Comparison of ENCODE assay signal across 9 cellular contexts in genomic region chr6:36858407-36858981, GRCh38. TPM values are rescaled to one million over a fixed set of nuclear protein-coding genes. Genes with fewer than 3 reads are reported as not detected.
DNase-seq lines count a peak whose midpoint lies in the region; ATAC-seq and TF ChIP-seq lines count a peak whose summit lies in the region.
"Had no signal": no experiment of that assay in that cellular context is flagged by ENCODE, and none has a peak within 500 bp of the region (broad histone marks: within the 10 kb centered on the region; RNA-seq: fewer than 3 reads in every experiment).

No MANE protein-coding gene starts in this region.

- H3K9me3 ChIP-seq in fibroblast of lung (ENCODE audit: control insufficient read depth, insufficient read depth, low read depth, low read length) (no peaks in the 10 kb centered on the region), mesodermal cell (ENCODE audit: control insufficient read depth, low read length) (no peaks in the 10 kb centered on the region)

- H3K4me3 ChIP-seq in fibroblast of lung (replicated peaks in 1 of 4; ENCODE audit: control extremely low read depth in 1 of 4, insufficient read depth in 1 of 4, low read depth in 3 of 4, low read length in 4 of 4), result no peak overlapping the region
- no peak overlapping the region for H3K4me3 ChIP-seq in mesodermal cell (ENCODE audit: extremely low read depth, insufficient read depth, low read length, poor library complexity, severe bottlenecking)

- DNase-seq in AG08396 (ENCODE audit: low spot score) (peak; percentile 67), NCI-H69 (lab: John Stamatoyannopoulos, UW) (peak; percentile 40), fibroblast of lung (ENCODE audit: low read depth in 2 of 2) (peak; percentile 38 to 79), SKM-1 treated with dmso at 0.1 percent for 144 hours (lab: John Stamatoyannopoulos, UW; ENCODE audit: unreplicated experiment) (no peak), type B pancreatic cell (ENCODE audit: extremely low spot score, unreplicated experiment) (no peak)
- no peak for DNase-seq in activated CD4-positive, alpha-beta memory T cell treated with anti-CD3 and anti-CD28 coated beads, Interleukin-2, amount 10 ng/mL, durations not matched to agents 7 days and 5 days
- DNase-seq: activated naive CD8-positive, alpha-beta T cell treated with anti-CD3 and anti-CD28 coated beads, Interleukin-2, amount 10 ng/mL, durations not matched to agents 7 days and 5 days had no signal

- WGBS in mesodermal cell (ENCODE audit: insufficient coverage in 2 of 2), 2 experiments, result 52 to 75% methylated on average over 6 of the region's 6 CpGs

- peaks cover 12% of the 10 kb centered on the region for H3K4me1 Mint-ChIP-seq in type B pancreatic cell (ENCODE audit: unreplicated experiment)
- peaks cover 27% of the 10 kb centered on the region for H3K4me1 Mint-ChIP-seq in activated CD4-positive, alpha-beta memory T cell treated with anti-CD3 and anti-CD28 coated beads, Interleukin-2, amount 10 ng/mL, durations not matched to agents 7 days and 5 days

- no peak overlapping the region for H3K9ac ChIP-seq in fibroblast of lung (ENCODE audit: insufficient read depth, low read length)

- peaks cover 4% of the 10 kb centered on the region for H3K4me1 ChIP-seq in fibroblast of lung (ENCODE audit: control insufficient read depth, extremely low read depth, insufficient read depth, low read length)
- peaks cover 6% of the 10 kb centered on the region for H3K4me1 ChIP-seq in mesodermal cell (ENCODE audit: control insufficient read depth, insufficient read depth, low read length, poor library complexity, severe bottlenecking)

- no peak overlapping the region for H3K4me3 Mint-ChIP-seq in type B pancreatic cell
- no peak overlapping the region for H3K4me3 Mint-ChIP-seq in activated CD4-positive, alpha-beta memory T cell treated with anti-CD3 and anti-CD28 coated beads, Interleukin-2, amount 10 ng/mL, durations not matched to agents 7 days and 5 days
- H3K4me3 Mint-ChIP-seq: activated naive CD8-positive, alpha-beta T cell treated with anti-CD3 and anti-CD28 coated beads, Interleukin-2, amount 10 ng/mL, durations not matched to agents 7 days and 5 days had no signal

- no peak for ATAC-seq in HG03457 (IDR thresholded peaks at IDR 0.05; ENCODE audit: unreplicated experiment)

- no peaks in the 10 kb centered on the region for H3K27me3 Mint-ChIP-seq in type B pancreatic cell
- H3K27me3 Mint-ChIP-seq in activated CD4-positive, alpha-beta memory T cell treated with anti-CD3 and anti-CD28 coated beads, Interleukin-2, amount 10 ng/mL, durations not matched to agents 7 days and 5 days, result no peaks in the 10 kb centered on the region
- H3K27me3 Mint-ChIP-seq: activated naive CD8-positive, alpha-beta T cell treated with anti-CD3 and anti-CD28 coated beads, Interleukin-2, amount 10 ng/mL, durations not matched to agents 7 days and 5 days had no signal

- H3K27me3 ChIP-seq in fibroblast of lung (ENCODE audit: control insufficient read depth, insufficient read depth, low read length), result no peaks in the 10 kb centered on the region

- TF ChIP-seq CTCF in fibroblast of lung (conservative IDR thresholded peaks at IDR 0.05 in 1 of 2, IDR thresholded peaks at IDR 0.05 in 1 of 2; ENCODE audit: low read depth in 1 of 2, low read length in 2 of 2), result no peak
- no peak for TF ChIP-seq CTCF in type B pancreatic cell (conservative IDR thresholded peaks at IDR 0.05)

- H3K36me3 ChIP-seq in fibroblast of lung (ENCODE audit: control insufficient read depth, insufficient read depth, low read length), result peaks cover 4% of the 10 kb centered on the region
- peaks cover 63% of the 10 kb centered on the region for H3K36me3 ChIP-seq in mesodermal cell (ENCODE audit: control insufficient read depth, insufficient read depth, low read length)

- H3K27ac ChIP-seq in fibroblast of lung (ENCODE audit: insufficient read depth, low read length), result no peak overlapping the region
- peak overlapping the region; percentile 10 for H3K27ac ChIP-seq in mesodermal cell (ENCODE audit: low read depth, low read length, severe bottlenecking)

- CTCF ChIA-PET in activated CD4-positive, alpha-beta memory T cell treated with anti-CD3 and anti-CD28 coated beads, Interleukin-2, amount 10 ng/mL, durations not matched to agents 7 days and 5 days (lab: Charles Lee), result interaction anchor here (0.9 to 1.2 kb wide), 2 partner anchors 17 to 24 kb away, joined by 4 read pairs; no protein-coding TSS in a partner anchor

- H3K79me2 ChIP-seq in fibroblast of lung (ENCODE audit: control insufficient read depth, insufficient read depth, low read length), result peaks cover 3% of the 10 kb centered on the region

- peak overlapping the region; percentile 25 for H3K4me2 ChIP-seq in fibroblast of lung (ENCODE audit: extremely low read depth, insufficient read depth, low read length)

- peaks cover 24% of the 10 kb centered on the region for H3K36me3 Mint-ChIP-seq in type B pancreatic cell
- H3K36me3 Mint-ChIP-seq in activated CD4-positive, alpha-beta memory T cell treated with anti-CD3 and anti-CD28 coated beads, Interleukin-2, amount 10 ng/mL, durations not matched to agents 7 days and 5 days (ENCODE audit: low read depth), result peaks cover 63% of the 10 kb centered on the region

- H3K9me3 Mint-ChIP-seq in type B pancreatic cell, result no peaks in the 10 kb centered on the region
- no peaks in the 10 kb centered on the region for H3K9me3 Mint-ChIP-seq in activated CD4-positive, alpha-beta memory T cell treated with anti-CD3 and anti-CD28 coated beads, Interleukin-2, amount 10 ng/mL, durations not matched to agents 7 days and 5 days
- H3K9me3 Mint-ChIP-seq: activated naive CD8-positive, alpha-beta T cell treated with anti-CD3 and anti-CD28 coated beads, Interleukin-2, amount 10 ng/mL, durations not matched to agents 7 days and 5 days had no signal

- POLR2A ChIA-PET in activated CD4-positive, alpha-beta memory T cell treated with anti-CD3 and anti-CD28 coated beads, Interleukin-2, amount 10 ng/mL, durations not matched to agents 7 days and 5 days (lab: Charles Lee), result interaction anchor here (0.6 kb wide), 1 partner anchor 847 kb away, joined by 5 read pairs; no protein-coding TSS in a partner anchor

- no peak overlapping the region for H2AFZ ChIP-seq in fibroblast of lung (ENCODE audit: low read length)

- H3K27ac Mint-ChIP-seq in type B pancreatic cell, result no peak overlapping the region
- H3K27ac Mint-ChIP-seq in activated CD4-positive, alpha-beta memory T cell treated with anti-CD3 and anti-CD28 coated beads, Interleukin-2, amount 10 ng/mL, durations not matched to agents 7 days and 5 days, result no peak overlapping the region
- H3K27ac Mint-ChIP-seq: activated naive CD8-positive, alpha-beta T cell treated with anti-CD3 and anti-CD28 coated beads, Interleukin-2, amount 10 ng/mL, durations not matched to agents 7 days and 5 days had no signal

- H4K20me1 ChIP-seq in fibroblast of lung (ENCODE audit: control insufficient read depth, extremely low read depth, insufficient read depth, low read length), result no peaks in the 10 kb centered on the region

RNA-seq across cellular contexts. Expression of gene PPIL1, which starts 16.1 kb away (rescaled TPM):
- total RNA-seq in fibroblast of lung, result 12.8 and 17.5 TPM in 2 replicates
- 30.6 and 37.6 TPM in 2 replicates for polyA plus RNA-seq in fibroblast of lung
- 21.8 and 31.9 TPM in 2 replicates for polyA plus RNA-seq in fibroblast of lung (2012)
- polyA minus RNA-seq in fibroblast of lung (ENCODE audit: low replicate concordance), result 5.4 and 21.2 TPM in 2 replicates
- polyA plus RNA-seq in mesodermal cell (2013, experiment 1 of 2), result 43.4 TPM
- polyA plus RNA-seq in mesodermal cell (2013, experiment 2 of 2), result 44.6 TPM
- 35.1 and 50.4 TPM in 2 replicates for total RNA-seq in type B pancreatic cell (ENCODE audit: low replicate concordance)
- 10 to 100 TPM; 22.8 to 24.3 TPM for total RNA-seq in activated CD4-positive, alpha-beta memory T cell treated with anti-CD3 and anti-CD28 coated beads, Interleukin-2, amount 10 ng/mL, durations not matched to agents 7 days and 5 days

RNA-seq across cellular contexts. Expression of gene CPNE5, which starts 19.2 kb away (rescaled TPM):
- 0.26 TPM in 1 of 2 replicates, not detected in the other for total RNA-seq in fibroblast of lung
- 0.02 TPM in 2 replicates for polyA plus RNA-seq in fibroblast of lung
- 0.06 TPM in 1 of 2 replicates, not detected in the other for polyA plus RNA-seq in fibroblast of lung (2012)
- polyA minus RNA-seq in fibroblast of lung (ENCODE audit: low replicate concordance), result 1.2 TPM in 1 of 2 replicates, not detected in the other
- 2.8 TPM for polyA plus RNA-seq in mesodermal cell (2013, experiment 1 of 2)
- polyA plus RNA-seq in mesodermal cell (2013, experiment 2 of 2), result 2.9 TPM
- 0.14 and 0.72 TPM in 2 replicates for total RNA-seq in type B pancreatic cell (ENCODE audit: low replicate concordance)
- total RNA-seq in activated CD4-positive, alpha-beta memory T cell treated with anti-CD3 and anti-CD28 coated beads, Interleukin-2, amount 10 ng/mL, durations not matched to agents 7 days and 5 days, result 1 to 10 TPM; 4.0 TPM

RNA-seq across cellular contexts. Expression of gene C6orf89, which starts 27.3 kb away (rescaled TPM):
- total RNA-seq in fibroblast of lung (37.8 and 47.1 TPM in 2 replicates), type B pancreatic cell (ENCODE audit: low replicate concordance) (37.9 and 42.4 TPM in 2 replicates)
- 58.8 and 66.7 TPM in 2 replicates for polyA plus RNA-seq in fibroblast of lung
- 51.8 and 63.6 TPM in 2 replicates for polyA plus RNA-seq in fibroblast of lung (2012)
- polyA minus RNA-seq in fibroblast of lung (ENCODE audit: low replicate concordance), result 60.9 and 68.1 TPM in 2 replicates
- polyA plus RNA-seq in mesodermal cell (2013, experiment 1 of 2), result 24.3 TPM
- 23.2 TPM for polyA plus RNA-seq in mesodermal cell (2013, experiment 2 of 2)
- 10 to 100 TPM; 51.8 to 53.8 TPM for total RNA-seq in activated CD4-positive, alpha-beta memory T cell treated with anti-CD3 and anti-CD28 coated beads, Interleukin-2, amount 10 ng/mL, durations not matched to agents 7 days and 5 days

Comparison
In these comparisons a context has a peak if more than half of its experiments do, and no peak if none do; other contexts are left out.
1. DNase-seq: peak in AG08396 (single experiment), NCI-H69 (single experiment) and fibroblast of lung (2 of 2); none in SKM-1 treated with dmso at 0.1 percent for 144 hours (single experiment), type B pancreatic cell (single experiment) and activated CD4-positive, alpha-beta memory T cell treated with anti-CD3 and anti-CD28 coated beads, Interleukin-2, amount 10 ng/mL, durations not matched to agents 7 days and 5 days (single experiment).